ENCODE assay signal across 16 cellular contexts in the genomic region with DNA sequence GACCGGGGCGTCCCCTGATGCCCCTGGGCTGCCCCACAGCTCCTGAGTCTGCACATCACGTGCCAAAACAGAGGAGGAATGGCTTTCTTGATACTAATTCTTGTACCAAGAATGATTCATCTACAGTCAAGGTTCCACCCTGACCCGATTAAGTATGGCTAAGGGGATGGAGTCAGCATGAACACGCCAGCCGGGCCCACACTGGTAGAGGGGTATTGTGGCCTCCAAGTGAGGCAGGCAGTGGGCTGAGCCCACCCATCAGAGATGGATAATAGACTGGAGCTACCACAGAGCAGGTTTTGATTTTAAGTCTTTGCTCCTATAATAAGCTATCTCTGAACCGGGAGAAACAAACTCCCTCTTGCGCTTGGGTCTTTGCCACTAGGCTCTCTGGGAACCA. TPM values are rescaled to one million over a fixed set of nuclear protein-coding genes. Genes with fewer than 3 reads are reported as not detected.
A peak's percentile ranks its signal among the peaks of the same experiment; 100 is the strongest.
DNase-seq lines count a peak whose midpoint lies in the region; ATAC-seq, FAIRE-seq and TF ChIP-seq lines count a peak whose summit lies in the region.
"Had no signal": no experiment of that assay in that cellular context is flagged by ENCODE, and none has a peak within 500 bp of the region (broad histone marks: within the 10 kb centered on the region; RNA-seq: fewer than 3 reads in every experiment).

No MANE protein-coding gene starts in this region.

- H4K8ac ChIP-seq in neuronal stem cell (ENCODE audit: low read depth, low read length), result no peak overlapping the region

- H3K23ac ChIP-seq in neuronal stem cell (ENCODE audit: low read depth, low read length, poor library complexity), result peak overlapping the region; percentile 3

- no peak overlapping the region for H3K27ac Mint-ChIP-seq in endodermal cell
- H3K27ac Mint-ChIP-seq: CD4-positive, alpha-beta memory T cell; HFFc6 had no signal

- no peak overlapping the region for H3K18ac ChIP-seq in neuronal stem cell (ENCODE audit: low read length)

- FAIRE-seq in GM12892 (lab: Jason Lieb, UNC), result no peak
- FAIRE-seq: A549 had no signal

- peak; percentile 21 for DNase-seq in endodermal cell
- DNase-seq in islet precursor cell, result peak; percentile 14
- no peak for DNase-seq in neuronal stem cell (ENCODE audit: low spot score)
- DNase-seq in Kasumi-1 (lab: John Stamatoyannopoulos, UW), result no peak
- DNase-seq in GM12892 (ENCODE audit: insufficient read length), result no peak
- no peak for DNase-seq in ascending aorta (ENCODE audit: low spot score in 2 of 2)
- DNase-seq: BE2C; CD4-positive, alpha-beta memory T cell; DND-41; GDM1; HCEC 1CT; HFFc6 had no signal

- H2BK15ac ChIP-seq in neuronal stem cell (ENCODE audit: low read length), result no peak overlapping the region

- H3K4me1 ChIP-seq in endodermal cell (ENCODE audit: control insufficient read depth, insufficient read depth, low read length) (peaks cover 22% of the 10 kb centered on the region), neuronal stem cell (ENCODE audit: control insufficient read depth in 2 of 2, insufficient read depth in 1 of 2, low read depth in 1 of 2, low read length in 2 of 2) (no peaks in the 10 kb centered on the region), ascending aorta (no peaks in the 10 kb centered on the region)
- H3K4me1 ChIP-seq: A549, BE2C had no signal

- 93 to 94% methylated on average over 5 to 8 of the region's 8 CpGs for WGBS in endodermal cell (ENCODE audit: insufficient coverage in 1 of 2, insufficient read length in 1 of 2), 2 experiments
- WGBS in neuronal stem cell (ENCODE audit: extremely low coverage in 2 of 2, insufficient read length in 2 of 2, insufficient replicate concordance in 1 of 2), 2 donors, result no CpG with 5 or more reads among the region's 8 CpGs

- H3K9me3 ChIP-seq in endodermal cell (ENCODE audit: control insufficient read depth, low read length), result no peaks in the 10 kb centered on the region
- no peaks in the 10 kb centered on the region for H3K9me3 ChIP-seq in neuronal stem cell (replicated peaks in 1 of 2; ENCODE audit: control insufficient read depth in 2 of 2, insufficient read depth in 1 of 2, low read depth in 1 of 2, low read length in 2 of 2)
- no peaks in the 10 kb centered on the region for H3K9me3 ChIP-seq in ascending aorta
- H3K9me3 ChIP-seq: A549, BE2C had no signal

- H3K4me3 Mint-ChIP-seq in endodermal cell, result no peak overlapping the region
- H3K4me3 Mint-ChIP-seq: CD4-positive, alpha-beta memory T cell; HFFc6 had no signal

- H4K91ac ChIP-seq in neuronal stem cell (ENCODE audit: low read depth, low read length, poor library complexity), result no peak overlapping the region

- H3K27ac ChIP-seq in endodermal cell (ENCODE audit: low read depth, low read length), result no peak overlapping the region
- no peak overlapping the region for H3K27ac ChIP-seq in neuronal stem cell (replicated peaks; ENCODE audit: low read length)
- H3K27ac ChIP-seq in ascending aorta, result no peak overlapping the region
- H3K27ac ChIP-seq: A549, C4-2B, HL-60 had no signal

- no peaks in the 10 kb centered on the region for H3K36me3 ChIP-seq in endodermal cell (ENCODE audit: control insufficient read depth, insufficient read depth, low read length)
- no peaks in the 10 kb centered on the region for H3K36me3 ChIP-seq in neuronal stem cell (replicated peaks in 1 of 2; ENCODE audit: control insufficient read depth in 2 of 2, insufficient read depth in 2 of 2, low read length in 2 of 2)
- no peaks in the 10 kb centered on the region for H3K36me3 ChIP-seq in ascending aorta
- H3K36me3 ChIP-seq: BE2C had no signal

- ATAC-seq in HG03039 (IDR thresholded peaks at IDR 0.05; ENCODE audit: unreplicated experiment), result no peak
- ATAC-seq: A549 had no signal

- no peak overlapping the region for H3K4me3 ChIP-seq in endodermal cell (ENCODE audit: low read length)
- no peak overlapping the region for H3K4me3 ChIP-seq in neuronal stem cell (ENCODE audit: low read length in 2 of 2)
- no peak overlapping the region for H3K4me3 ChIP-seq in ascending aorta
- H3K4me3 ChIP-seq: A549 had no signal

- H2BK12ac ChIP-seq in neuronal stem cell (ENCODE audit: low read length), result no peak overlapping the region

- TF ChIP-seq POLR2A in GM12892 (IDR thresholded peaks at IDR 0.05; ENCODE audit: low read depth, low read length), result no peak

- no peak overlapping the region for H2AFZ ChIP-seq in neuronal stem cell (ENCODE audit: low read length)

- peaks cover 9% of the 10 kb centered on the region for H3K27me3 Mint-ChIP-seq in endodermal cell (ENCODE audit: insufficient read depth)

- H3K4ac ChIP-seq in neuronal stem cell (ENCODE audit: low read length), result no peak overlapping the region

- H3K27me3 ChIP-seq in endodermal cell (ENCODE audit: control insufficient read depth, insufficient read depth, low read length, poor library complexity, severe bottlenecking) (no peaks in the 10 kb centered on the region), neuronal stem cell (ENCODE audit: control insufficient read depth in 3 of 3, insufficient read depth in 3 of 3, low read depth in 1 of 3, low read length in 3 of 3) (peaks cover 0 to 42% (median 2%) of the 10 kb centered on the region in 3 experiments), ascending aorta (no peaks in the 10 kb centered on the region)
- H3K27me3 ChIP-seq: BE2C had no signal

- no peak overlapping the region for H2BK5ac ChIP-seq in neuronal stem cell (ENCODE audit: low read length)

- no peak overlapping the region for H3K4me2 ChIP-seq in neuronal stem cell (ENCODE audit: insufficient read depth, low read length, poor library complexity, severe bottlenecking)
- H3K4me2 ChIP-seq: A549 had no signal

- no peaks in the 10 kb centered on the region for H3K79me1 ChIP-seq in neuronal stem cell (ENCODE audit: low read depth, low read length)

- TF ChIP-seq CTCF in endodermal cell (conservative IDR thresholded peaks at IDR 0.05) (no peak), ascending aorta (IDR thresholded peaks at IDR 0.05) (no peak)

- H3K9me3 Mint-ChIP-seq in endodermal cell, result no peaks in the 10 kb centered on the region
- H3K9me3 Mint-ChIP-seq: HFFc6 had no signal

- intact Hi-C loops in ascending aorta (cut with DNase I), result no loop called here

- peaks cover 25% of the 10 kb centered on the region for H3K4me1 Mint-ChIP-seq in endodermal cell
- H3K4me1 Mint-ChIP-seq: CD4-positive, alpha-beta memory T cell had no signal

- H2BK120ac ChIP-seq in neuronal stem cell (ENCODE audit: low read depth, low read length), result no peak overlapping the region

- H3K36me3 Mint-ChIP-seq in endodermal cell (ENCODE audit: low read depth), result no peaks in the 10 kb centered on the region
- H3K36me3 Mint-ChIP-seq: CD4-positive, alpha-beta memory T cell had no signal

- no peak overlapping the region for H3K9ac ChIP-seq in endodermal cell (ENCODE audit: extremely low read depth, low read length, poor library complexity, severe bottlenecking)
- no peak overlapping the region for H3K9ac ChIP-seq in neuronal stem cell (ENCODE audit: low read depth, low read length, poor library complexity)

- no peak overlapping the region for H2AK5ac ChIP-seq in neuronal stem cell (ENCODE audit: low read depth, low read length)

- H3K14ac ChIP-seq in neuronal stem cell (ENCODE audit: low read length), result peak overlapping the region; percentile 49

RNA-seq across cellular contexts. Expression of a gene that starts 17.9 kb away (rescaled TPM):
- total RNA-seq in endodermal cell (10 to 100 TPM; 37.9 to 58.2 TPM), ascending aorta (5.9 TPM)
- polyA plus RNA-seq in endodermal cell (2013, experiment 1 of 2), result 16.0 TPM
- 17.5 TPM for polyA plus RNA-seq in endodermal cell (2013, experiment 2 of 2)
- polyA plus RNA-seq in neuronal stem cell (2013, experiment 1 of 2), result 9.6 TPM
- 9.9 TPM for polyA plus RNA-seq in neuronal stem cell (2013, experiment 2 of 2)
- 0.30 TPM for polyA plus RNA-seq in GM12892 (2012; ENCODE audit: missing spikeins)

Comparison
In these comparisons a context has a peak if more than half of its experiments do, and no peak if none do; other contexts are left out.
1. DNase-seq: peak in endodermal cell (single experiment) and islet precursor cell (single experiment); none in neuronal stem cell (single experiment), Kasumi-1 (0 of 2), GM12892 (single experiment) and ascending aorta (0 of 2).